Comparison of ENCODE assay signal across 19 cellular contexts in the genomic region with DNA sequence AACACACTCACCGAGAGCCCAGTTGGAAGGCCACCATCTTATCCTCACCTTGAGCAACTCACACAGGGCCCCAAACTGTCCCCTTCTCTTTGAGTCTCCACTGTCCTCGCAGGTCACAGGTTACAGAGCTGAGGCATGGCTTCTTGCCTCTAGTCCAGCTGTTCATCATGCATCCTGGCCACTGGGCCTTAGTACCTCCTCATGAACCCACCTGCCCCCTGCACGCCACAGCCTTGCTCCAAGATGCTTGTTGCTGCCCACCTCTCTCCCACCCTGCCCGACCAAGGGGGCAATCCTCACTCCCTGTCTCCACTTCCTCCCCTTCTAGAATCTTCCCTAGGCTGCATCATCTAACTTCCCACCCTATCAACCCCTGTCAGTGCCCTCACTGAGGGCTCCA. TPM values are rescaled to one million over a fixed set of nuclear protein-coding genes. Genes with fewer than 3 reads are reported as not detected.
DNase-seq lines count a peak whose midpoint lies in the region; ATAC-seq and TF ChIP-seq lines count a peak whose summit lies in the region.
"Had no signal": no experiment of that assay in that cellular context is flagged by ENCODE, and none has a peak within 500 bp of the region (broad histone marks: within the 10 kb centered on the region; RNA-seq: fewer than 3 reads in every experiment).

No MANE protein-coding gene starts in this region.

- H3K27me3 ChIP-seq in breast epithelium: no peaks in the 10 kb centered on the region
- H3K27me3 ChIP-seq in duodenal mucosa (ENCODE audit: control insufficient read depth in 1 of 2, insufficient read depth in 2 of 2, low read length in 2 of 2): peaks cover 0 to 6% of the 10 kb centered on the region in 2 donors
- H3K27me3 ChIP-seq in subcutaneous abdominal adipose tissue (ENCODE audit: control insufficient read depth in 5 of 5, insufficient read depth in 4 of 5, low read length in 5 of 5): no peaks in the 10 kb centered on the region
- H3K27me3 ChIP-seq: neutrophil had no signal

- peaks cover 19% of the 10 kb centered on the region for H3K4me1 Mint-ChIP-seq in MCF 10A (ENCODE audit: insufficient read depth, unreplicated experiment)
- H3K4me1 Mint-ChIP-seq: activated naive CD8-positive, alpha-beta T cell treated with anti-CD3 and anti-CD28 coated beads, Interleukin-2, amount 10 ng/mL, durations not matched to agents 7 days and 5 days had no signal

- TF ChIP-seq CTCF in breast epithelium (IDR thresholded peaks at IDR 0.05) (no peak), MCF 10A (IDR thresholded peaks at IDR 0.05; ENCODE audit: unreplicated experiment) (no peak), omental fat pad (IDR thresholded peaks at IDR 0.05) (no peak)

- POLR2A ChIA-PET in MCF 10A (lab: Yijun Ruan, JAX): no interaction called here

- H3K27me3 Mint-ChIP-seq in MCF 10A (ENCODE audit: insufficient read depth, unreplicated experiment): no peaks in the 10 kb centered on the region

- peaks cover 16% of the 10 kb centered on the region for H3K9me3 Mint-ChIP-seq in MCF 10A (ENCODE audit: unreplicated experiment)

- no peak overlapping the region for H3K9ac ChIP-seq in duodenal mucosa (ENCODE audit: low read depth in 1 of 2, low read length in 2 of 2)
- H3K9ac ChIP-seq in subcutaneous abdominal adipose tissue (ENCODE audit: low read length in 5 of 5): peak overlapping the region in 3 of 5 donors; percentile 44 to 56 (median 55)

- no peak for ATAC-seq in omental fat pad (ENCODE audit: low FRiP score)
- ATAC-seq: activated T-cell treated with anti-CD3 and anti-CD28 coated beads, Interleukin-2, amount 50 U/mL, for 4 hours had no signal

- no peaks in the 10 kb centered on the region for H3K36me3 Mint-ChIP-seq in MCF 10A (ENCODE audit: insufficient read depth, unreplicated experiment)
- H3K36me3 Mint-ChIP-seq: activated naive CD8-positive, alpha-beta T cell treated with anti-CD3 and anti-CD28 coated beads, Interleukin-2, amount 10 ng/mL, durations not matched to agents 7 days and 5 days had no signal

- no peak for DNase-seq in breast epithelium (ENCODE audit: low spot score in 2 of 2)
- no peak for DNase-seq in MCF 10A (ENCODE audit: unreplicated experiment)
- DNase-seq in kidney glomerular epithelial cell (lab: John Stamatoyannopoulos, UW): no peak
- no peak for DNase-seq in omental fat pad (ENCODE audit: low spot score)
- no peak for DNase-seq in CD1c-positive myeloid dendritic cell (ENCODE audit: extremely low spot score)
- DNase-seq: activated naive CD8-positive, alpha-beta T cell treated with anti-CD3 and anti-CD28 coated beads, Interleukin-2, amount 10 ng/mL, durations not matched to agents 7 days and 5 days; activated T-cell treated with anti-CD3 and anti-CD28 coated beads, Interleukin-2, amount 50 U/mL, for 4 hours; C1 segment of cervical spinal cord; central memory CD4-positive, alpha-beta T cell; midbrain; NCI-H1930; NCI-H510A; small intestine had no signal

- no peak overlapping the region for H3K4me3 Mint-ChIP-seq in MCF 10A (ENCODE audit: unreplicated experiment)
- H3K4me3 Mint-ChIP-seq: activated naive CD8-positive, alpha-beta T cell treated with anti-CD3 and anti-CD28 coated beads, Interleukin-2, amount 10 ng/mL, durations not matched to agents 7 days and 5 days; activated T-cell treated with anti-CD3 and anti-CD28 coated beads, Interleukin-2, amount 50 U/mL, for 4 hours had no signal

- H3K27ac ChIP-seq in breast epithelium (peak overlapping the region; percentile 58 to 67), duodenal mucosa (ENCODE audit: low read depth, low read length) (peak overlapping the region; percentile 25), mesodermal cell (ENCODE audit: low read depth, low read length, severe bottlenecking) (peak overlapping the region; percentile 100), subcutaneous abdominal adipose tissue (ENCODE audit: low read depth, low read length) (peak overlapping the region; percentile 84)
- H3K27ac ChIP-seq: 22Rv1, neutrophil, SK-N-MC had no signal

- CTCF ChIA-PET in MCF 10A (lab: Yijun Ruan, JAX): interaction anchor here (0.6 to 1.0 kb wide), 2 partner anchors 19 to 26 kb away, joined by 3 to 5 read pairs; no protein-coding TSS in a partner anchor

- TF ChIP-seq POLR2A in breast epithelium (IDR thresholded peaks at IDR 0.05): no peak

- H3K4me1 ChIP-seq in breast epithelium (no peaks in the 10 kb centered on the region), duodenal mucosa (ENCODE audit: control insufficient read depth in 1 of 2, insufficient read depth in 2 of 2, low read length in 2 of 2) (peaks cover 3 to 14% of the 10 kb centered on the region in 2 donors), mesodermal cell (ENCODE audit: control insufficient read depth, insufficient read depth, low read length, poor library complexity, severe bottlenecking) (peaks cover 12% of the 10 kb centered on the region), subcutaneous abdominal adipose tissue (ENCODE audit: control insufficient read depth in 5 of 5, insufficient read depth in 5 of 5, low read length in 5 of 5) (peaks cover 7 to 82% (median 14%) of the 10 kb centered on the region in 5 donors)

- 93 to 100% methylated on average over 2 to 4 of the region's 4 CpGs for WGBS in mesodermal cell (ENCODE audit: insufficient coverage in 2 of 2), 2 experiments

- H3K36me3 ChIP-seq in breast epithelium (no peaks in the 10 kb centered on the region), duodenal mucosa (ENCODE audit: control insufficient read depth in 1 of 2, insufficient read depth in 2 of 2, low read length in 2 of 2) (no peaks in the 10 kb centered on the region), mesodermal cell (ENCODE audit: control insufficient read depth, insufficient read depth, low read length) (no peaks in the 10 kb centered on the region), subcutaneous abdominal adipose tissue (ENCODE audit: control insufficient read depth in 5 of 5, insufficient read depth in 5 of 5, low read length in 5 of 5) (peaks cover 0 to 38% (median 18%) of the 10 kb centered on the region in 5 donors)
- H3K36me3 ChIP-seq: neutrophil had no signal

- intact Hi-C loops in breast epithelium (cut with DNase I; ENCODE audit: low total_unique reads): no loop called here
- intact Hi-C loops in MCF 10A (cut with micrococcal nuclease): no loop called here

- no peaks in the 10 kb centered on the region for H3K9me3 ChIP-seq in breast epithelium
- H3K9me3 ChIP-seq in duodenal mucosa (ENCODE audit: control insufficient read depth in 1 of 2, low read length in 2 of 2): no peaks in the 10 kb centered on the region
- H3K9me3 ChIP-seq in mesodermal cell (ENCODE audit: control insufficient read depth, low read length): no peaks in the 10 kb centered on the region
- H3K9me3 ChIP-seq in subcutaneous abdominal adipose tissue (ENCODE audit: control insufficient read depth in 5 of 5, low read length in 5 of 5): no peaks in the 10 kb centered on the region
- H3K9me3 ChIP-seq: neutrophil had no signal

- BruUV-seq in MCF 10A (replicated peaks; lab: Mats Ljungman, UMichigan): no TSS peak

- H3K4me3 ChIP-seq in breast epithelium: no peak overlapping the region
- H3K4me3 ChIP-seq in duodenal mucosa (ENCODE audit: low read depth in 1 of 2, low read length in 2 of 2): no peak overlapping the region
- no peak overlapping the region for H3K4me3 ChIP-seq in mesodermal cell (ENCODE audit: extremely low read depth, insufficient read depth, low read length, poor library complexity, severe bottlenecking)
- H3K4me3 ChIP-seq in subcutaneous abdominal adipose tissue (ENCODE audit: low read depth in 1 of 5, low read length in 5 of 5): no peak overlapping the region
- H3K4me3 ChIP-seq: SK-N-MC had no signal

- H3K27ac Mint-ChIP-seq in MCF 10A (ENCODE audit: low read depth, unreplicated experiment): no peak overlapping the region
- H3K27ac Mint-ChIP-seq: activated naive CD8-positive, alpha-beta T cell treated with anti-CD3 and anti-CD28 coated beads, Interleukin-2, amount 10 ng/mL, durations not matched to agents 7 days and 5 days had no signal

RNA-seq across cellular contexts. Expression of gene CDH5, which starts 17.1 kb away (rescaled TPM):
- total RNA-seq in breast epithelium (10 to 100 TPM; 19.2 to 52.8 (median 45.1) TPM), MCF 10A (2022) (not detected in 2 replicates), omental fat pad (100 to 1,000 TPM in 1 of 4 donors, 10 to 100 TPM in 3; 31.8 to 237 (median 95.8) TPM)
- 84.8 TPM for polyA plus RNA-seq in mesodermal cell (2013, experiment 1 of 2)
- 56.7 TPM for polyA plus RNA-seq in mesodermal cell (2013, experiment 2 of 2)
- total RNA-seq: activated naive CD8-positive, alpha-beta T cell treated with anti-CD3 and anti-CD28 coated beads, Interleukin-2, amount 10 ng/mL, durations not matched to agents 7 days and 5 days had no signal

RNA-seq across cellular contexts. Expression of gene BEAN1, which starts 43.5 kb away (rescaled TPM):
- total RNA-seq in breast epithelium (1 to 10 TPM in 1 of 3 donors, under 1 TPM in 1, not detected in 1; 0.16 to 3.5 TPM), MCF 10A (2022) (1.1 and 2.7 TPM in 2 replicates), omental fat pad (1 to 10 TPM in 2 of 4 donors, under 1 TPM in 1, not detected in 1; 0.94 to 2.2 (median 1.3) TPM)
- polyA plus RNA-seq in mesodermal cell (2013, experiment 1 of 2): 3.1 TPM
- 2.4 TPM for polyA plus RNA-seq in mesodermal cell (2013, experiment 2 of 2)
- total RNA-seq: activated naive CD8-positive, alpha-beta T cell treated with anti-CD3 and anti-CD28 coated beads, Interleukin-2, amount 10 ng/mL, durations not matched to agents 7 days and 5 days; activated T-cell treated with anti-CD3 and anti-CD28 coated beads, Interleukin-2, amount 50 U/mL, for 4 hours had no signal

Comparison
In these comparisons a context has a peak if more than half of its experiments do, and no peak if none do; other contexts are left out.
1. RNA of gene CDH5, which starts 17.1 kb away (total RNA-seq): 31.8 to 237 TPM in omental fat pad and 19.2 to 52.8 TPM in breast epithelium; not detected in MCF 10A; every median in the first group is over 10 times any median in the second.
2. H3K27ac ChIP-seq: peak in every context shown above with its lines; median percentile 100 in mesodermal cell; 84 in subcutaneous abdominal adipose tissue; 62 in breast epithelium; 25 in duodenal mucosa.
3. H3K9ac ChIP-seq: peak in subcutaneous abdominal adipose tissue (3 of 5); none in duodenal mucosa (0 of 2).